Comparison of ENCODE assay signal across 9 cellular contexts in genomic region chr18:46264255-46264654, GRCh38.
DNase-seq lines count a peak whose midpoint lies in the region; ATAC-seq, FAIRE-seq and TF ChIP-seq lines count a peak whose summit lies in the region.
"Had no signal": no experiment of that assay in that cellular context is flagged by ENCODE, and none has a peak within 500 bp of the region (broad histone marks: within the 10 kb centered on the region; RNA-seq: fewer than 3 reads in every experiment).

No MANE protein-coding gene starts in this region.

- BruUV-seq in HepG2 (replicated peaks; lab: Mats Ljungman, UMichigan) = no TSS peak

- H3K4me1 Mint-ChIP-seq in astrocyte (ENCODE audit: low read depth, unreplicated experiment) = peaks cover 57% of the 10 kb centered on the region

- H2AFZ ChIP-seq in astrocyte (ENCODE audit: low read depth, low read length) = no peak overlapping the region
- no peak overlapping the region for H2AFZ ChIP-seq in HepG2 (ENCODE audit: low read length)

- POLR2A ChIA-PET in HepG2 (lab: Yijun Ruan, JAX) = no interaction called here

- no peak for TF ChIP-seq RAD21 in HepG2 (CRISPR knock-in tag; IDR thresholded peaks at IDR 0.05)

- in situ Hi-C loops in HepG2 (cut with HindIII; ENCODE audit: extremely low pct_ligation_motif_present, low pct_unique_long_range_greater_than_20kb) = no loop called here

- intact Hi-C loops in HepG2 (cut with micrococcal nuclease; ENCODE audit: unreplicated experiment) = no loop called here

- no peaks in the 10 kb centered on the region for H3K9me3 Mint-ChIP-seq in astrocyte (ENCODE audit: unreplicated experiment)

- TF ChIP-seq EP300 in HepG2 (IDR thresholded peaks at IDR 0.05; ENCODE audit: low read depth in 2 of 2, low read length in 2 of 2) = no peak
- TF ChIP-seq EP300 in HepG2 (CRISPR knock-in tag; IDR thresholded peaks at IDR 0.05; ENCODE audit: borderline replicate concordance) = no peak

- H3K36me3 ChIP-seq in astrocyte (ENCODE audit: insufficient read depth, low read length) (peaks cover 12% of the 10 kb centered on the region), HepG2 (replicated peaks in 1 of 2; ENCODE audit: control insufficient read depth in 1 of 2, insufficient read depth in 2 of 2, low read length in 2 of 2) (peaks cover 5 to 32% of the 10 kb centered on the region in 2 experiments; a peak in 3 of 5 replicates)

- H3K27ac Mint-ChIP-seq in astrocyte (ENCODE audit: unreplicated experiment) = peak overlapping the region; percentile 48

- no peak overlapping the region for H3K27ac ChIP-seq in astrocyte (ENCODE audit: low read depth, low read length)
- H3K27ac ChIP-seq in HepG2 (ENCODE audit: extremely low read length, insufficient read depth, low read length) = peak overlapping the region; percentile 29

- H3K27me3 ChIP-seq in astrocyte (ENCODE audit: insufficient read depth, low read length) = no peaks in the 10 kb centered on the region
- no peaks in the 10 kb centered on the region for H3K27me3 ChIP-seq in HepG2 (ENCODE audit: control insufficient read depth in 1 of 2, insufficient read depth in 2 of 2, low read length in 2 of 2)

- H3K36me3 Mint-ChIP-seq in astrocyte (ENCODE audit: low read depth, unreplicated experiment) = peaks cover 7% of the 10 kb centered on the region

- H3K4me1 ChIP-seq in astrocyte (ENCODE audit: insufficient read depth, low read length) (peaks cover 37% of the 10 kb centered on the region), HepG2 (ENCODE audit: insufficient read depth, low read length) (no peaks in the 10 kb centered on the region)

- H3K9ac ChIP-seq in astrocyte (ENCODE audit: low read length) = no peak overlapping the region
- H3K9ac ChIP-seq in HepG2 (ENCODE audit: insufficient read depth, low read depth, low read length) = no peak overlapping the region

- peaks cover 21% of the 10 kb centered on the region for H3K79me2 ChIP-seq in astrocyte (ENCODE audit: insufficient read depth, low read length)
- H3K79me2 ChIP-seq in HepG2 (ENCODE audit: insufficient read depth, low read length) = no peaks in the 10 kb centered on the region

- H3K4me2 ChIP-seq in astrocyte (ENCODE audit: low read length) (peak overlapping the region; percentile 30), HepG2 (ENCODE audit: low read depth, low read length) (no peak overlapping the region)

- no peaks in the 10 kb centered on the region for H3K9me3 ChIP-seq in astrocyte (ENCODE audit: insufficient read depth, low read depth, low read length)
- no peaks in the 10 kb centered on the region for H3K9me3 ChIP-seq in HepG2 (ENCODE audit: low read length)

- TF ChIP-seq POLR2A in HepG2 (IDR thresholded peaks at IDR 0.05; ENCODE audit: insufficient read depth in 1 of 2, low read depth in 2 of 2, low read length in 2 of 2) = no peak

- ATAC-seq in HG02981 (IDR thresholded peaks at IDR 0.05; ENCODE audit: unreplicated experiment) (peak; percentile 51), HepG2 (no peak), HG02885 (IDR thresholded peaks at IDR 0.05; ENCODE audit: poor library complexity, unreplicated experiment) (no peak)

- no peak overlapping the region for H3K4me3 Mint-ChIP-seq in astrocyte (ENCODE audit: unreplicated experiment)

- peak; percentile 14 for DNase-seq in GM10266 (ENCODE audit: extremely low spot score)
- DNase-seq in astrocyte (ENCODE audit: low read depth) = no peak
- DNase-seq in HepG2 (ENCODE audit: low spot score) = peak; percentile 9
- no peak for DNase-seq in activated CD4-positive, CD25-positive, alpha-beta regulatory T cell (lab: John Stamatoyannopoulos, UW)
- no peak for DNase-seq in activated CD4-positive, alpha-beta T cell treated with anti-CD3 and anti-CD28 coated beads for 48 hours
- DNase-seq in cerebellar nuclear complex (lab: John Stamatoyannopoulos, UW) = no peak
- DNase-seq: occipital lobe had no signal

- CTCF ChIA-PET in HepG2 (lab: Yijun Ruan, JAX; ENCODE audit: low intra/inter-chr PET ratio, low total read pairs) = no interaction called here

- FAIRE-seq in astrocyte (lab: Jason Lieb, UNC) (no peak), HepG2 (lab: Jason Lieb, UNC) (no peak)

- no peaks in the 10 kb centered on the region for H3K27me3 Mint-ChIP-seq in astrocyte (ENCODE audit: low read depth, unreplicated experiment)

- H4K20me1 ChIP-seq in astrocyte (ENCODE audit: insufficient read depth, low read length) = no peaks in the 10 kb centered on the region
- no peaks in the 10 kb centered on the region for H4K20me1 ChIP-seq in HepG2 (ENCODE audit: insufficient read depth, low read length)

- H3K4me3 ChIP-seq in astrocyte (ENCODE audit: insufficient read depth, low read depth, low read length) (no peak overlapping the region), HepG2 (replicated peaks in 1 of 3; ENCODE audit: insufficient read depth in 1 of 3, low read depth in 2 of 3, low read length in 3 of 3) (no peak overlapping the region)

- TF ChIP-seq CTCF in GM10266 (IDR thresholded peaks at IDR 0.05; ENCODE audit: control insufficient read depth, insufficient read depth, low read depth, missing control alignments) = no peak
- no peak for TF ChIP-seq CTCF in astrocyte (IDR thresholded peaks at IDR 0.05; ENCODE audit: insufficient read depth, low read depth, low read length)
- TF ChIP-seq CTCF in HepG2 (CRISPR knock-in tag; IDR thresholded peaks at IDR 0.05) = no peak

- WGBS in HepG2 (ENCODE audit: low lambda C conversion rate) = 86% methylated on average over 1 of the region's 1 CpG

TF ChIP-seq in HepG2, 621 proteins besides CTCF, POLR2A, EP300 and RAD21:
- TF ChIP-seq ZNF558 (CRISPR knock-in tag; IDR thresholded peaks at IDR 0.05; ENCODE audit: borderline replicate concordance) = no peak
- TF ChIP-seq RFX1 (IDR thresholded peaks at IDR 0.05) = peak; percentile 28; the same call in 1 of the 2 replicates

Comparison
In these comparisons a context has a peak if more than half of its experiments do, and no peak if none do; other contexts are left out.
1. DNase-seq: peak in GM10266 (single experiment) and HepG2 (single experiment); none in astrocyte (single experiment), activated CD4-positive, CD25-positive, alpha-beta regulatory T cell (0 of 4), activated CD4-positive, alpha-beta T cell treated with anti-CD3 and anti-CD28 coated beads for 48 hours (single experiment) and cerebellar nuclear complex (0 of 2).